Comparison of ENCODE assay signal across 11 cellular contexts in genomic region chr9:83977196-83977595, GRCh38. TPM values are rescaled to one million over a fixed set of nuclear protein-coding genes. Genes with fewer than 3 reads are reported as not detected.
DNase-seq lines count a peak whose midpoint lies in the region; ATAC-seq and TF ChIP-seq lines count a peak whose summit lies in the region.
"Had no signal": no experiment of that assay in that cellular context is flagged by ENCODE, and none has a peak within 500 bp of the region (broad histone marks: within the 10 kb centered on the region; RNA-seq: fewer than 3 reads in every experiment).

No MANE protein-coding gene starts in this region.

- H3K4me2 ChIP-seq in hepatocyte: peak overlapping the region; percentile 88

- no peak overlapping the region for H3K27ac ChIP-seq in hepatocyte
- H3K27ac ChIP-seq in subcutaneous abdominal adipose tissue (ENCODE audit: low read depth, low read length): peak overlapping the region; percentile 4

- peak overlapping the region in 2 of 5 donors; percentile 52 to 91 for H3K9ac ChIP-seq in subcutaneous abdominal adipose tissue (ENCODE audit: low read length in 5 of 5)

- H3K4me3 Mint-ChIP-seq in activated naive CD4-positive, alpha-beta T cell treated with anti-CD3 and anti-CD28 coated beads, Interleukin-2, amount 10 ng/mL, durations not matched to agents 7 days and 5 days: peak overlapping the region; percentile 98
- peak overlapping the region; percentile 97 for H3K4me3 Mint-ChIP-seq in activated CD8-positive, alpha-beta T cell treated with anti-CD3 and anti-CD28 coated beads for 36 hours

- H3K36me3 ChIP-seq in hepatocyte (replicated peaks; ENCODE audit: insufficient read depth, low read depth) (peaks cover 13% of the 10 kb centered on the region), subcutaneous abdominal adipose tissue (ENCODE audit: control insufficient read depth in 5 of 5, insufficient read depth in 5 of 5, low read length in 5 of 5) (peaks cover 41 to 51% (median 46%) of the 10 kb centered on the region in 5 donors)

- no peak for ATAC-seq in activated CD8-positive, alpha-beta T cell treated with anti-CD3 and anti-CD28 coated beads for 36 hours

- peak overlapping the region; percentile 99 for H3K27ac Mint-ChIP-seq in activated naive CD4-positive, alpha-beta T cell treated with anti-CD3 and anti-CD28 coated beads, Interleukin-2, amount 10 ng/mL, durations not matched to agents 7 days and 5 days
- H3K27ac Mint-ChIP-seq in activated CD8-positive, alpha-beta T cell treated with anti-CD3 and anti-CD28 coated beads for 36 hours: peak overlapping the region; percentile 97

- no peak for TF ChIP-seq CTCF in activated CD8-positive, alpha-beta T cell treated with anti-CD3 and anti-CD28 coated beads for 36 hours (IDR thresholded peaks at IDR 0.05)
- TF ChIP-seq CTCF in hepatocyte (IDR thresholded peaks at IDR 0.05; ENCODE audit: poor library complexity) (no peak), GM13977 (IDR thresholded peaks at IDR 0.05; ENCODE audit: extremely low read depth, insufficient read depth, missing control alignments) (no peak)

- H3K4me3 ChIP-seq in hepatocyte (peak overlapping the region; percentile 97), subcutaneous abdominal adipose tissue (ENCODE audit: low read depth in 1 of 5, low read length in 5 of 5) (peak overlapping the region in 2 of 5 donors; percentile 86 to 99)

- 64% methylated on average over 1 of the region's 1 CpG for WGBS in hepatocyte (ENCODE audit: low lambda C conversion rate, missing lambda C conversion rate)

- DNase-seq in activated naive CD4-positive, alpha-beta T cell treated with anti-CD3 and anti-CD28 coated beads, Interleukin-2, amount 10 ng/mL, durations not matched to agents 7 days and 5 days: no peak
- no peak for DNase-seq in activated naive CD4-positive, alpha-beta T cell (lab: John Stamatoyannopoulos, UW)
- DNase-seq in activated CD8-positive, alpha-beta T cell treated with anti-CD3 and anti-CD28 coated beads for 36 hours: no peak
- DNase-seq in hepatocyte (ENCODE audit: low spot score) (no peak), DMS53 treated with DMSO at 0.1 percent for 48 hours (lab: John Stamatoyannopoulos, UW; ENCODE audit: unreplicated experiment) (no peak), germinal center (ENCODE audit: low spot score) (no peak), GM13977 (ENCODE audit: low spot score) (no peak)
- DNase-seq: activated gamma-delta T cell treated with Interleukin-2 at 50 U/mL for 16 hours, kidney glomerular epithelial cell, NCI-H774 had no signal

- POLR2A ChIA-PET in activated CD8-positive, alpha-beta T cell treated with anti-CD3 and anti-CD28 coated beads for 36 hours (lab: Charles Lee): interaction anchor here (7.3 kb wide), 1 partner anchor 14 kb away, joined by 224 read pairs; no protein-coding TSS in a partner anchor

- no peaks in the 10 kb centered on the region for H3K9me2 ChIP-seq in hepatocyte (replicated peaks; ENCODE audit: insufficient read depth)

- in situ Hi-C loops in GM13977 (cut with MboI; ENCODE audit: low pct_unique_long_range_greater_than_20kb, low sequenced_read_pairs, unreplicated experiment): no loop called here

- peaks cover 22% of the 10 kb centered on the region for H3K4me1 ChIP-seq in hepatocyte (ENCODE audit: insufficient read depth)
- H3K4me1 ChIP-seq in subcutaneous abdominal adipose tissue (ENCODE audit: control insufficient read depth in 5 of 5, insufficient read depth in 5 of 5, low read length in 5 of 5): peaks cover 0 to 42% (median 33%) of the 10 kb centered on the region in 5 donors

- H3K27me3 ChIP-seq in hepatocyte: no peaks in the 10 kb centered on the region
- H3K27me3 ChIP-seq in subcutaneous abdominal adipose tissue (ENCODE audit: control insufficient read depth in 5 of 5, insufficient read depth in 4 of 5, low read length in 5 of 5): no peaks in the 10 kb centered on the region

- H3K4me1 Mint-ChIP-seq in activated naive CD4-positive, alpha-beta T cell treated with anti-CD3 and anti-CD28 coated beads, Interleukin-2, amount 10 ng/mL, durations not matched to agents 7 days and 5 days: peaks cover 51% of the 10 kb centered on the region
- H3K4me1 Mint-ChIP-seq in activated CD8-positive, alpha-beta T cell treated with anti-CD3 and anti-CD28 coated beads for 36 hours (ENCODE audit: low read depth): peaks cover 54% of the 10 kb centered on the region

- CTCF ChIA-PET in activated naive CD4-positive, alpha-beta T cell treated with anti-CD3 and anti-CD28 coated beads, Interleukin-2, amount 10 ng/mL, durations not matched to agents 7 days and 5 days (lab: Charles Lee): interaction anchor here (1.0 kb wide), 1 partner anchor 14 kb away, joined by 3 read pairs; no protein-coding TSS in a partner anchor
- CTCF ChIA-PET in activated CD8-positive, alpha-beta T cell treated with anti-CD3 and anti-CD28 coated beads for 36 hours (lab: Charles Lee): no interaction called here

- no peaks in the 10 kb centered on the region for H3K9me3 Mint-ChIP-seq in activated naive CD4-positive, alpha-beta T cell treated with anti-CD3 and anti-CD28 coated beads, Interleukin-2, amount 10 ng/mL, durations not matched to agents 7 days and 5 days
- H3K9me3 Mint-ChIP-seq in activated CD8-positive, alpha-beta T cell treated with anti-CD3 and anti-CD28 coated beads for 36 hours: no peaks in the 10 kb centered on the region

- peaks cover 88% of the 10 kb centered on the region for H3K79me2 ChIP-seq in hepatocyte

- peaks cover 72% of the 10 kb centered on the region for H4K20me1 ChIP-seq in hepatocyte (ENCODE audit: insufficient read depth, poor library complexity, severe bottlenecking)

- H3K36me3 Mint-ChIP-seq in activated naive CD4-positive, alpha-beta T cell treated with anti-CD3 and anti-CD28 coated beads, Interleukin-2, amount 10 ng/mL, durations not matched to agents 7 days and 5 days: peaks cover 66% of the 10 kb centered on the region
- H3K36me3 Mint-ChIP-seq in activated CD8-positive, alpha-beta T cell treated with anti-CD3 and anti-CD28 coated beads for 36 hours (ENCODE audit: low read depth): peaks cover 77% of the 10 kb centered on the region

- no peak overlapping the region for H2AFZ ChIP-seq in hepatocyte

- H3K9me3 ChIP-seq in hepatocyte (ENCODE audit: low read depth) (no peaks in the 10 kb centered on the region), subcutaneous abdominal adipose tissue (ENCODE audit: control insufficient read depth in 5 of 5, low read length in 5 of 5) (no peaks in the 10 kb centered on the region)

- intact Hi-C loops in activated CD8-positive, alpha-beta T cell treated with anti-CD3 and anti-CD28 coated beads for 36 hours (cut with micrococcal nuclease): no loop called here

- H3K27me3 Mint-ChIP-seq in activated naive CD4-positive, alpha-beta T cell treated with anti-CD3 and anti-CD28 coated beads, Interleukin-2, amount 10 ng/mL, durations not matched to agents 7 days and 5 days: peaks cover 4% of the 10 kb centered on the region
- no peaks in the 10 kb centered on the region for H3K27me3 Mint-ChIP-seq in activated CD8-positive, alpha-beta T cell treated with anti-CD3 and anti-CD28 coated beads for 36 hours

RNA-seq across cellular contexts. Expression of gene HNRNPK, which starts 2.8 kb away (rescaled TPM):
- 100 to 1,000 TPM; 761 to 773 TPM for total RNA-seq in activated CD8-positive, alpha-beta T cell treated with anti-CD3 and anti-CD28 coated beads for 36 hours
- 579 and 581 TPM in 2 replicates for total RNA-seq in hepatocyte
- polyA plus RNA-seq in hepatocyte: 398 and 458 TPM in 2 replicates

RNA-seq across cellular contexts. Expression of gene RMI1, which starts 3.4 kb away (rescaled TPM):
- 10 to 100 TPM; 20.1 to 20.6 TPM for total RNA-seq in activated CD8-positive, alpha-beta T cell treated with anti-CD3 and anti-CD28 coated beads for 36 hours
- total RNA-seq in hepatocyte: 5.4 and 5.8 TPM in 2 replicates
- 3.4 and 4.2 TPM in 2 replicates for polyA plus RNA-seq in hepatocyte

RNA-seq across cellular contexts. Expression of gene KIF27, which starts 56.0 kb away (rescaled TPM):
- 1 to 10 TPM; 2.6 to 3.4 TPM for total RNA-seq in activated CD8-positive, alpha-beta T cell treated with anti-CD3 and anti-CD28 coated beads for 36 hours
- total RNA-seq in hepatocyte: 4.4 and 4.6 TPM in 2 replicates
- polyA plus RNA-seq in hepatocyte: 5.1 and 6.2 TPM in 2 replicates
